In genomic region chr15:84981054-84981710, GRCh38 we compare ENCODE assay signal across 8 cellular contexts. TPM values are rescaled to one million over a fixed set of nuclear protein-coding genes. Genes with fewer than 3 reads are reported as not detected.
DNase-seq lines count a peak whose midpoint lies in the region; ATAC-seq and TF ChIP-seq lines count a peak whose summit lies in the region.

No MANE protein-coding gene starts in this region.

- H3K9me3 ChIP-seq in DND-41 (ENCODE audit: insufficient read depth, low read length, severe bottlenecking), result no peaks in the 10 kb centered on the region
- no peaks in the 10 kb centered on the region for H3K9me3 ChIP-seq in Peyer's patch

- DNase-seq in DND-41 (peak; percentile 93), KG1 (lab: John Stamatoyannopoulos, UW) (peak; percentile 90), Peyer's patch (peak; percentile 91 to 97 (median 97)), fibroblast of pulmonary artery (ENCODE audit: low read depth) (peak; percentile 98)
- peak; percentile 98 for DNase-seq in stimulated activated naive CD8-positive, alpha-beta T cell treated with anti-CD3 and anti-CD28 coated beads, Interleukin-15, Interleukin-2, amounts not matched to agents 100 U/mL and 50 U/mL, for 24 hours

- peak overlapping the region; percentile 99 for H3K4me2 ChIP-seq in DND-41 (ENCODE audit: insufficient read depth, low read length)

- peak overlapping the region; percentile 97 for H2AFZ ChIP-seq in DND-41 (ENCODE audit: low read depth, low read length)

- H3K27me3 ChIP-seq in DND-41 (ENCODE audit: insufficient read depth, low read length, poor library complexity) (no peaks in the 10 kb centered on the region), Peyer's patch (no peaks in the 10 kb centered on the region)

- TF ChIP-seq CTCF in DND-41 (IDR thresholded peaks at IDR 0.05; ENCODE audit: borderline replicate concordance, extremely low read depth, low read length, poor library complexity, severe bottlenecking), result peak; percentile 31
- peak in 5 of 6 experiments; percentile 38 to 67 (median 64) for TF ChIP-seq CTCF in Peyer's patch (IDR thresholded peaks at IDR 0.05)
- TF ChIP-seq CTCF in fibroblast of pulmonary artery (IDR thresholded peaks at IDR 0.05; ENCODE audit: low read length, missing control alignments), result no peak
- peak in 1 of 3 experiments; percentile 23 for TF ChIP-seq CTCF in nephron (IDR thresholded peaks at IDR 0.05; ENCODE audit: unreplicated experiment in 3 of 3)

- H3K27ac Mint-ChIP-seq in activated T-helper 17 cell treated with anti-CD3 and anti-CD28 coated beads, Interleukin-2, amount 50 U/mL, for 72 hours, result peak overlapping the region; percentile 89
- peak overlapping the region; percentile 68 to 93 (median 78) for H3K27ac Mint-ChIP-seq in nephron

- H3K27ac ChIP-seq in DND-41 (ENCODE audit: low read length), result peak overlapping the region; percentile 72
- H3K27ac ChIP-seq in Peyer's patch, result peak overlapping the region; percentile 89 to 94 (median 92)

- H3K4me3 ChIP-seq in DND-41 (ENCODE audit: low read depth in 1 of 2, low read length in 2 of 2) (peak overlapping the region; percentile 85 to 100), Peyer's patch (peak overlapping the region; percentile 88 to 96 (median 90)), fibroblast of pulmonary artery (replicated peaks; ENCODE audit: low read depth, low read length) (peak overlapping the region; percentile 83)

- peak overlapping the region; percentile 83 for H3K9ac ChIP-seq in DND-41 (ENCODE audit: low read depth, low read length)

- H3K4me1 ChIP-seq in DND-41 (ENCODE audit: insufficient read depth, low read length) (peaks cover 34% of the 10 kb centered on the region), Peyer's patch (peaks cover 0 to 35% (median 3%) of the 10 kb centered on the region in 4 donors)

- H3K4me1 Mint-ChIP-seq in activated T-helper 17 cell treated with anti-CD3 and anti-CD28 coated beads, Interleukin-2, amount 50 U/mL, for 72 hours, result peaks cover 6% of the 10 kb centered on the region
- peaks cover 25% of the 10 kb centered on the region for H3K4me1 Mint-ChIP-seq in nephron

- no peaks in the 10 kb centered on the region for H3K36me3 Mint-ChIP-seq in activated T-helper 17 cell treated with anti-CD3 and anti-CD28 coated beads, Interleukin-2, amount 50 U/mL, for 72 hours (ENCODE audit: low read depth)
- H3K36me3 Mint-ChIP-seq in nephron (ENCODE audit: low read depth), result no peaks in the 10 kb centered on the region

- no peaks in the 10 kb centered on the region for H3K9me3 Mint-ChIP-seq in activated T-helper 17 cell treated with anti-CD3 and anti-CD28 coated beads, Interleukin-2, amount 50 U/mL, for 72 hours
- H3K9me3 Mint-ChIP-seq in nephron, result no peaks in the 10 kb centered on the region

- H3K4me3 Mint-ChIP-seq in activated T-helper 17 cell treated with anti-CD3 and anti-CD28 coated beads, Interleukin-2, amount 50 U/mL, for 72 hours, result peak overlapping the region; percentile 88
- peak overlapping the region; percentile 93 to 97 (median 93) for H3K4me3 Mint-ChIP-seq in nephron

- no peaks in the 10 kb centered on the region for H4K20me1 ChIP-seq in DND-41 (ENCODE audit: insufficient read depth, low read length)

- peak; percentile 35 to 85 for TF ChIP-seq POLR2A in Peyer's patch (IDR thresholded peaks at IDR 0.05)

- no peaks in the 10 kb centered on the region for H3K79me2 ChIP-seq in DND-41 (ENCODE audit: insufficient read depth, low read length)

- no peaks in the 10 kb centered on the region for H3K27me3 Mint-ChIP-seq in activated T-helper 17 cell treated with anti-CD3 and anti-CD28 coated beads, Interleukin-2, amount 50 U/mL, for 72 hours
- peaks cover 43% of the 10 kb centered on the region for H3K27me3 Mint-ChIP-seq in nephron (ENCODE audit: low read depth)

- ATAC-seq in DND-41 (ENCODE audit: insufficient read depth, low read depth) (peak; percentile 80), GM21737 (IDR thresholded peaks at IDR 0.05; ENCODE audit: unreplicated experiment) (peak; percentile 58)
- peak; percentile 83 for ATAC-seq in activated T-helper 17 cell treated with anti-CD3 and anti-CD28 coated beads, Interleukin-2, amount 50 U/mL, for 72 hours (replicated peaks)
- ATAC-seq in stimulated activated naive CD8-positive, alpha-beta T cell treated with anti-CD3 and anti-CD28 coated beads, Interleukin-15, Interleukin-2, amounts not matched to agents 100 U/mL and 50 U/mL, for 24 hours, result peak; percentile 85

- no peaks in the 10 kb centered on the region for H3K36me3 ChIP-seq in DND-41 (ENCODE audit: insufficient read depth, low read length)
- no peaks in the 10 kb centered on the region for H3K36me3 ChIP-seq in Peyer's patch

RNA-seq across cellular contexts. Expression of gene PDE8A, which starts 0.5 kb away (rescaled TPM):
- 100 to 1,000 TPM in 1 of 4 donors, 10 to 100 TPM in 3; 69.0 to 109 (median 89.5) TPM for total RNA-seq in Peyer's patch
- 10 to 100 TPM; 23.7 to 34.2 TPM for total RNA-seq in activated T-helper 17 cell treated with anti-CD3 and anti-CD28 coated beads, Interleukin-2, amount 50 U/mL, for 72 hours

Comparison
In these comparisons a context has a peak if more than half of its experiments do, and no peak if none do; other contexts are left out.
1. Peak in every context shown above with its lines: DNase-seq, ATAC-seq, H3K4me3 ChIP-seq and H3K27ac ChIP-seq.